9 cellular contexts compared by ENCODE assay signal in genomic region chr5:80967500-80968181, GRCh38. TPM values are rescaled to one million over a fixed set of nuclear protein-coding genes. Genes with fewer than 3 reads are reported as not detected.
A peak's percentile ranks its signal among the peaks of the same experiment; 100 is the strongest.
DNase-seq lines count a peak whose midpoint lies in the region; ATAC-seq and TF ChIP-seq lines count a peak whose summit lies in the region.
"Had no signal": no experiment of that assay in that cellular context is flagged by ENCODE, and none has a peak within 500 bp of the region (broad histone marks: within the 10 kb centered on the region; RNA-seq: fewer than 3 reads in every experiment).

No MANE protein-coding gene starts in this region.

- peak; percentile 53 for ATAC-seq in gastroesophageal sphincter
- ATAC-seq in GM21619 (IDR thresholded peaks at IDR 0.05; ENCODE audit: unreplicated experiment) = no peak
- no peak for ATAC-seq in GM19328 (IDR thresholded peaks at IDR 0.05; ENCODE audit: unreplicated experiment)

- H3K9me3 ChIP-seq in gastroesophageal sphincter = no peaks in the 10 kb centered on the region

- peak overlapping the region; percentile 91 for H3K27ac Mint-ChIP-seq in stimulated activated naive CD8-positive, alpha-beta T cell treated with anti-CD3 and anti-CD28 coated beads, Interleukin-15, Interleukin-2, amounts not matched to agents 100 ng/mL and 50 ng/mL, for 24 hours

- H3K36me3 Mint-ChIP-seq in stimulated activated naive CD8-positive, alpha-beta T cell treated with anti-CD3 and anti-CD28 coated beads, Interleukin-15, Interleukin-2, amounts not matched to agents 100 ng/mL and 50 ng/mL, for 24 hours (ENCODE audit: low read depth) = peaks cover 6% of the 10 kb centered on the region

- peak overlapping the region in 2 of 4 donors; percentile 21 to 56 for H3K27ac ChIP-seq in gastroesophageal sphincter
- H3K27ac ChIP-seq: 22Rv1 had no signal

- H3K9me3 Mint-ChIP-seq in stimulated activated naive CD8-positive, alpha-beta T cell treated with anti-CD3 and anti-CD28 coated beads, Interleukin-15, Interleukin-2, amounts not matched to agents 100 ng/mL and 50 ng/mL, for 24 hours = peaks cover 4% of the 10 kb centered on the region

- H3K4me1 Mint-ChIP-seq in stimulated activated naive CD8-positive, alpha-beta T cell treated with anti-CD3 and anti-CD28 coated beads, Interleukin-15, Interleukin-2, amounts not matched to agents 100 ng/mL and 50 ng/mL, for 24 hours (ENCODE audit: low read depth) = peaks cover 78% of the 10 kb centered on the region

- peaks cover 6% of the 10 kb centered on the region for H3K27me3 ChIP-seq in gastroesophageal sphincter

- H3K27me3 Mint-ChIP-seq in stimulated activated naive CD8-positive, alpha-beta T cell treated with anti-CD3 and anti-CD28 coated beads, Interleukin-15, Interleukin-2, amounts not matched to agents 100 ng/mL and 50 ng/mL, for 24 hours = no peaks in the 10 kb centered on the region

- WGBS in gastroesophageal sphincter (ENCODE audit: low coverage in 1 of 2), 2 donors = 22 to 35% methylated on average over 2 of the region's 2 CpGs

- DNase-seq in DMS 273 (lab: John Stamatoyannopoulos, UW; ENCODE audit: unreplicated experiment) (peak; percentile 6), DMS 273 treated with DMSO at 0.1 percent for 48 hours (lab: John Stamatoyannopoulos, UW) (no peak), SW 1271 (lab: John Stamatoyannopoulos, UW) (peak; percentile 82 to 95), NCI-H2107 treated with DMSO at 0.1 percent for 48 hours (lab: John Stamatoyannopoulos, UW; ENCODE audit: unreplicated experiment) (no peak)

- TF ChIP-seq CTCF in gastroesophageal sphincter (IDR thresholded peaks at IDR 0.05) = no peak

- H3K4me3 ChIP-seq in gastroesophageal sphincter = no peak overlapping the region

- no peaks in the 10 kb centered on the region for H3K36me3 ChIP-seq in gastroesophageal sphincter

- no peak for TF ChIP-seq POLR2A in gastroesophageal sphincter (IDR thresholded peaks at IDR 0.05)

- TF ChIP-seq EP300 in gastroesophageal sphincter (IDR thresholded peaks at IDR 0.05) = no peak

- H3K4me1 ChIP-seq in gastroesophageal sphincter = peaks cover 0 to 18% (median 0%) of the 10 kb centered on the region in 3 donors

- peak overlapping the region; percentile 40 for H3K4me3 Mint-ChIP-seq in stimulated activated naive CD8-positive, alpha-beta T cell treated with anti-CD3 and anti-CD28 coated beads, Interleukin-15, Interleukin-2, amounts not matched to agents 100 ng/mL and 50 ng/mL, for 24 hours

RNA-seq across cellular contexts. Expression of gene RASGRF2, which starts 7.5 kb away (rescaled TPM):
- 1 to 10 TPM; 3.8 to 9.1 (median 5.3) TPM for total RNA-seq in gastroesophageal sphincter

Comparison
In these comparisons a context has a peak if more than half of its experiments do, and no peak if none do; other contexts are left out.
1. DNase-seq: peak in DMS 273 (single experiment) and SW 1271 (2 of 2); none in DMS 273 treated with DMSO at 0.1 percent for 48 hours (single experiment) and NCI-H2107 treated with DMSO at 0.1 percent for 48 hours (single experiment).